In genomic region chr9:99878651-99879050, GRCh38 we compare ENCODE assay signal across 24 cellular contexts. TPM values are rescaled to one million over a fixed set of nuclear protein-coding genes. Genes with fewer than 3 reads are reported as not detected.
A peak's percentile ranks its signal among the peaks of the same experiment; 100 is the strongest.
DNase-seq lines count a peak whose midpoint lies in the region; ATAC-seq, FAIRE-seq and TF ChIP-seq lines count a peak whose summit lies in the region.
"Had no signal": no experiment of that assay in that cellular context is flagged by ENCODE, and none has a peak within 500 bp of the region (broad histone marks: within the 10 kb centered on the region; RNA-seq: fewer than 3 reads in every experiment).

No MANE protein-coding gene starts in this region.

- no peak overlapping the region for H2AFZ ChIP-seq in astrocyte (ENCODE audit: low read depth, low read length)
- H2AFZ ChIP-seq: GM23338 had no signal

- peak; percentile 20 for FAIRE-seq in astrocyte (lab: Jason Lieb, UNC)
- FAIRE-seq: HTR-8/SVneo, RCC 7860 had no signal

- ATAC-seq in GM18873 (IDR thresholded peaks at IDR 0.05; ENCODE audit: low FRiP score, unreplicated experiment), result no peak
- ATAC-seq: GM23338, HCT116 had no signal

- H3K27me3 ChIP-seq in astrocyte (ENCODE audit: insufficient read depth, low read length), result peaks cover 11% of the 10 kb centered on the region
- no peaks in the 10 kb centered on the region for H3K27me3 ChIP-seq in vagina
- H3K27me3 ChIP-seq: BE2C, SJCRH30 had no signal

- H3K36me3 Mint-ChIP-seq in HFFc6 (ENCODE audit: low read depth) (no peaks in the 10 kb centered on the region), astrocyte (ENCODE audit: low read depth, unreplicated experiment) (peaks cover 4% of the 10 kb centered on the region)

- TF ChIP-seq POLR2A in vagina (IDR thresholded peaks at IDR 0.05), result no peak

- H3K27me3 Mint-ChIP-seq in HFFc6 (ENCODE audit: insufficient read depth) (0 out of 2 replicates have a peak, but pooled peaks cover 3% of the 10 kb centered on the region), astrocyte (ENCODE audit: low read depth, unreplicated experiment) (no peaks in the 10 kb centered on the region)

- H3K4me3 ChIP-seq in astrocyte (ENCODE audit: insufficient read depth, low read depth, low read length), result no peak overlapping the region
- no peak overlapping the region for H3K4me3 ChIP-seq in mesodermal cell (ENCODE audit: extremely low read depth, insufficient read depth, low read length, poor library complexity, severe bottlenecking)
- H3K4me3 ChIP-seq in vagina, result no peak overlapping the region
- H3K4me3 ChIP-seq: GM23338, SJCRH30 had no signal

- H3K27ac ChIP-seq in astrocyte (ENCODE audit: low read depth, low read length), result no peak overlapping the region
- peak overlapping the region; percentile 0 for H3K27ac ChIP-seq in mesodermal cell (ENCODE audit: low read depth, low read length, severe bottlenecking)
- no peak overlapping the region for H3K27ac ChIP-seq in vagina
- H3K27ac ChIP-seq: SJCRH30 had no signal

- H3K79me2 ChIP-seq in astrocyte (ENCODE audit: insufficient read depth, low read length), result no peaks in the 10 kb centered on the region

- 77 to 80% methylated on average over 1 to 2 of the region's 2 CpGs for WGBS in mesodermal cell (ENCODE audit: insufficient coverage in 2 of 2), 2 experiments

- no peak overlapping the region for H3K4me2 ChIP-seq in astrocyte (ENCODE audit: low read length)
- H3K4me2 ChIP-seq: GM23338 had no signal

- H3K4me1 Mint-ChIP-seq in HFFc6 (ENCODE audit: low read depth) (peaks cover 24% of the 10 kb centered on the region), astrocyte (ENCODE audit: low read depth, unreplicated experiment) (peaks cover 19% of the 10 kb centered on the region)
- H3K4me1 Mint-ChIP-seq: CD4-positive, CD25-positive, alpha-beta regulatory T cell; GM23338 had no signal

- H3K27ac Mint-ChIP-seq in HFFc6 (no peak overlapping the region; the same call in 1 of the 2 replicates), astrocyte (ENCODE audit: unreplicated experiment) (no peak overlapping the region)
- H3K27ac Mint-ChIP-seq: CD4-positive, CD25-positive, alpha-beta regulatory T cell; GM23338; IgD-negative memory B cell; T-helper 1 cell treated with Interleukin-12 subunit alpha and Interleukin-12 subunit beta and Interleukin-4 antibody, amounts not matched to agents 30 μg/mL and 1 μg/mL, for 36 hours had no signal

- peak; percentile 33 for DNase-seq in AG20443 (ENCODE audit: low spot score)
- DNase-seq in HFFc6, result no peak
- peak; percentile 25 for DNase-seq in astrocyte (ENCODE audit: low read depth)
- DNase-seq in HuH-7.5 (ENCODE audit: low spot score), result no peak
- DNase-seq in vagina (ENCODE audit: extremely low spot score in 2 of 2), result no peak
- DNase-seq: BE2C; CD4-positive, CD25-positive, alpha-beta regulatory T cell; DND-41; GDM1; MV-4-11; NCI-H1105 treated with DMSO at 0.1 percent for 48 hours; NCI-H1694; NCI-H2081; NCI-H2171 treated with DMSO at 0.1 percent for 48 hours; NCI-H524 treated with DMSO at 0.1 percent for 48 hours; SJCRH30 had no signal

- H3K9me3 ChIP-seq in astrocyte (ENCODE audit: insufficient read depth, low read depth, low read length) (no peaks in the 10 kb centered on the region), mesodermal cell (ENCODE audit: control insufficient read depth, low read length) (no peaks in the 10 kb centered on the region), vagina (no peaks in the 10 kb centered on the region)
- H3K9me3 ChIP-seq: BE2C, SJCRH30 had no signal

- TF ChIP-seq CTCF in HFFc6 (IDR thresholded peaks at IDR 0.05) (no peak), astrocyte (IDR thresholded peaks at IDR 0.05; ENCODE audit: insufficient read depth, low read depth, low read length) (no peak), vagina (IDR thresholded peaks at IDR 0.05) (no peak)

- H3K9me3 Mint-ChIP-seq in HFFc6 (no peaks in the 10 kb centered on the region), astrocyte (ENCODE audit: unreplicated experiment) (peaks cover 3% of the 10 kb centered on the region)
- H3K9me3 Mint-ChIP-seq: GM23338 had no signal

- H3K36me3 ChIP-seq in astrocyte (ENCODE audit: insufficient read depth, low read length) (no peaks in the 10 kb centered on the region), mesodermal cell (ENCODE audit: control insufficient read depth, insufficient read depth, low read length) (no peaks in the 10 kb centered on the region), vagina (no peaks in the 10 kb centered on the region)
- H3K36me3 ChIP-seq: BE2C, SJCRH30 had no signal

- H4K20me1 ChIP-seq in astrocyte (ENCODE audit: insufficient read depth, low read length), result peaks cover 5% of the 10 kb centered on the region

- H3K9ac ChIP-seq in astrocyte (ENCODE audit: low read length), result no peak overlapping the region

- intact Hi-C loops in vagina (cut with DNase I), result no loop called here

- H3K4me1 ChIP-seq in astrocyte (ENCODE audit: insufficient read depth, low read length), result peaks cover 6% of the 10 kb centered on the region
- peaks cover 23% of the 10 kb centered on the region for H3K4me1 ChIP-seq in mesodermal cell (ENCODE audit: control insufficient read depth, insufficient read depth, low read length, poor library complexity, severe bottlenecking)
- no peaks in the 10 kb centered on the region for H3K4me1 ChIP-seq in vagina
- H3K4me1 ChIP-seq: BE2C, SJCRH30 had no signal

- 0 out of 2 replicates have a peak overlapping the region, but pooled peaks have one; percentile 38 for H3K4me3 Mint-ChIP-seq in HFFc6
- H3K4me3 Mint-ChIP-seq in astrocyte (ENCODE audit: unreplicated experiment), result no peak overlapping the region
- H3K4me3 Mint-ChIP-seq: CD4-positive, CD25-positive, alpha-beta regulatory T cell; GM23338; IgD-negative memory B cell; T-helper 1 cell treated with Interleukin-12 subunit alpha and Interleukin-12 subunit beta and Interleukin-4 antibody, amounts not matched to agents 30 μg/mL and 1 μg/mL, for 36 hours had no signal

RNA-seq across cellular contexts. Expression of gene STX17, which starts 27.8 kb away (rescaled TPM):
- total RNA-seq in HFFc6 (2021; fragmentation: NEBNext Ultra II Directional; extraction: Animal tissue kit (Norgen Biotek cat#: 25700)), result 10 to 100 TPM; 15.3 to 18.7 (median 15.6) TPM
- total RNA-seq in astrocyte, result 24.9 and 28.3 TPM in 2 replicates
- 18.0 TPM for polyA plus RNA-seq in mesodermal cell (2013, experiment 1 of 2)
- polyA plus RNA-seq in mesodermal cell (2013, experiment 2 of 2), result 17.8 TPM
- 55.7 TPM for total RNA-seq in vagina

RNA-seq across cellular contexts. Expression of gene NR4A3, which starts 57.0 kb away (rescaled TPM):
- 1 to 10 TPM; 1.2 to 3.1 (median 2.4) TPM for total RNA-seq in HFFc6 (2021; fragmentation: NEBNext Ultra II Directional; extraction: Animal tissue kit (Norgen Biotek cat#: 25700))
- total RNA-seq in astrocyte (3.2 and 3.6 TPM in 2 replicates), vagina (23.3 TPM)
- polyA plus RNA-seq in mesodermal cell (2013, experiment 1 of 2), result 0.96 TPM
- polyA plus RNA-seq in mesodermal cell (2013, experiment 2 of 2), result 0.81 TPM

Comparison
In these comparisons a context has a peak if more than half of its experiments do, and no peak if none do; other contexts are left out.
1. DNase-seq: peak in AG20443 (single experiment) and astrocyte (single experiment); none in HFFc6 (single experiment), HuH-7.5 (single experiment) and vagina (0 of 2).